Comparison of ENCODE assay signal across 1 cellular context in the genomic region with DNA sequence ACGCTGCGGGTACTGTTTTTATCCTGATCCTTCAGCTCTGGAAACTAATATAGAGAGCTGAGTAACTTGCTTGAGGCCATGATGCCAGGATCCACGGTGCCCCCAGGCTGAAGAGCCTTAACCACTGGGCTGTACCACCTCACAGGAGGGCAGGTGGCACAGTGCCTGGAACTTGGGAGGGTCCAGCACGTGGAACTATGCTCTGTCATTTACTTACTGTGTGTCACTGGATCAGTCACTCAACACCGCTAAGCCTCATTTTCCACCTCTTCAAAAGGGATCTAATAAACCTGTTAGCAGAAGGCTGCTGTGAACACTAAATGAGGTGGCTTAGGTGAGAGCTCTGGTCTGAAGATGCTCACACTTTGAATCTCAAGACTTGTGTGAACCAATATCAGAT.
A peak's percentile ranks its signal among the peaks of the same experiment; 100 is the strongest.
TF ChIP-seq lines count a peak whose summit lies in the region.

No MANE protein-coding gene starts in this region.

TF ChIP-seq in Ishikawa, 13 proteins besides CTCF, POLR2A, EP300 and RAD21:
- TF ChIP-seq YY1 (IDR thresholded peaks at IDR 0.05; ENCODE audit: low read depth): no peak
- TF ChIP-seq, protein P1, sequence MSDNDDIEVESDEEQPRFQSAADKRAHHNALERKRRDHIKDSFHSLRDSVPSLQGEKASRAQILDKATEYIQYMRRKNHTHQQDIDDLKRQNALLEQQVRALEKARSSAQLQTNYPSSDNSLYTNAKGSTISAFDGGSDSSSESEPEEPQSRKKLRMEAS (IDR thresholded peaks at IDR 0.05): peak; percentile 11; the same call in 1 of the 2 replicates
